ENCODE assay signal across 14 cellular contexts in the genomic region with DNA sequence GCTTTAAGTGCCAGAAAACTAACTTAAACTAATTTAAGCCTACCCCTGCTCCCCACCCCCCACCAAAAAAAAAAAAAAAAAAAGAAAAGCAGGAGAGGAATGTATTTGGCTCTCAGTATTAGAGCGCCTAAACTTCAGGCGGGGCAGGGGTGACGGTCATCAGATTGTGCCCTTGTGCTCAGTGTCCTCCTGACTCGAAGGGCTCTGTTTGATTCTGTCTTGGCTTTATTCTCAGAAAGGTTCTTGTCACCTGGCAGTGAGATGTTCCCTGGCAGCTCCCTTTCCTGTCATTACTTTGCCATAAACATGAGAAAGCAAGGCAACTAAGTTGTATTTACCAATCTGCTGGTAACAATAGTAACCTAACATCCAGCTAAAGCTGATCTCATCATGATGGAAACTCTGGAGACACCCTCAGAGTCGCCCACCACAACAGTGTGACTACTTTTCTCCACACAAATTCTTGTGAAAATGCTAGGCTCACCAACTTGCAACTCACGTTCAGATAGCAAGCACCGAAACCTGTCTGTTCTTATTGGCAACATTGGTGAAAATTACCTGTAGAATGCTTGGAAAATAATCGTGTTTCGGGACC. TPM values are rescaled to one million over a fixed set of nuclear protein-coding genes. Genes with fewer than 3 reads are reported as not detected.
DNase-seq lines count a peak whose midpoint lies in the region; ATAC-seq, FAIRE-seq and TF ChIP-seq lines count a peak whose summit lies in the region.
"Had no signal": no experiment of that assay in that cellular context is flagged by ENCODE, and none has a peak within 500 bp of the region (broad histone marks: within the 10 kb centered on the region; RNA-seq: fewer than 3 reads in every experiment).

No MANE protein-coding gene starts in this region.

- no peak overlapping the region for H4K91ac ChIP-seq in H1 (replicated peaks; ENCODE audit: insufficient read length, low read length)

- H3K27ac Mint-ChIP-seq in GM23338: no peak overlapping the region
- no peak overlapping the region for H3K27ac Mint-ChIP-seq in T-helper 2 cell treated with Interferon-gamma antibody and Interleukin-4, amounts not matched to agents 5 μg/mL and 100 μg/mL, for 36 hours

- CTCF ChIA-PET in H1 (lab: Charles Lee; ENCODE audit: partially characterized antibody): interaction anchor here (1.3 to 1.7 kb wide), 3 partner anchors 14 to 103 kb away, joined by 3 to 6 read pairs (median 4); no protein-coding TSS in a partner anchor
- CTCF ChIA-PET in SK-N-SH (lab: Yijun Ruan, JAX): no interaction called here

- H3K4ac ChIP-seq in H1 (replicated peaks; ENCODE audit: insufficient read length, low read depth, low read length): no peak overlapping the region

- H2BK120ac ChIP-seq in H1 (replicated peaks; ENCODE audit: low read depth, low read length): no peak overlapping the region

- no peak for TF ChIP-seq EP300 in H1 (IDR thresholded peaks at IDR 0.05; ENCODE audit: borderline replicate concordance in 1 of 2, low read depth in 2 of 2, low read length in 2 of 2)
- TF ChIP-seq EP300 in SK-N-SH (IDR thresholded peaks at IDR 0.05; ENCODE audit: borderline replicate concordance in 1 of 2, low read depth in 1 of 2, low read length in 1 of 2): no peak

- no peaks in the 10 kb centered on the region for H3K9me3 Mint-ChIP-seq in GM23338
- peaks cover 2% of the 10 kb centered on the region for H3K9me3 Mint-ChIP-seq in T-helper 2 cell treated with Interferon-gamma antibody and Interleukin-4, amounts not matched to agents 5 μg/mL and 100 μg/mL, for 36 hours

- POLR2A ChIA-PET in H1 (lab: Charles Lee; ENCODE audit: partially characterized antibody): interaction anchor here (1.6 to 2.3 kb wide), 2 partner anchors 9 to 15 kb away, joined by 4 to 9 read pairs; no protein-coding TSS in a partner anchor
- POLR2A ChIA-PET in SK-N-SH (lab: Yijun Ruan, JAX): no interaction called here

- no peak for TF ChIP-seq POLR2A in H1 (IDR thresholded peaks at IDR 0.05; ENCODE audit: control extremely low read depth in 1 of 2, low read depth in 2 of 2, low read length in 2 of 2)

- no peaks in the 10 kb centered on the region for H3K79me2 ChIP-seq in GM23338 (replicated peaks; ENCODE audit: insufficient read depth)
- H3K79me2 ChIP-seq in H1 (ENCODE audit: control insufficient read depth in 1 of 2, insufficient read depth in 2 of 2, low read length in 2 of 2): no peaks in the 10 kb centered on the region
- H3K79me2 ChIP-seq in SK-N-SH (ENCODE audit: insufficient read depth): no peaks in the 10 kb centered on the region

- H3K56ac ChIP-seq in H1 (replicated peaks; ENCODE audit: insufficient read length, low read depth, low read length): no peak overlapping the region

- H3K9me2 ChIP-seq in GM23338 (ENCODE audit: insufficient read depth) (no peaks in the 10 kb centered on the region), SK-N-SH (no peaks in the 10 kb centered on the region)

- H3K36me3 ChIP-seq in GM23338 (ENCODE audit: insufficient read depth): no peaks in the 10 kb centered on the region
- H3K36me3 ChIP-seq in H1 (ENCODE audit: control insufficient read depth in 2 of 4, insufficient read depth in 4 of 4, low read length in 3 of 4): no peaks in the 10 kb centered on the region
- no peaks in the 10 kb centered on the region for H3K36me3 ChIP-seq in SK-N-SH (replicated peaks in 1 of 2; ENCODE audit: control insufficient read depth in 1 of 2, insufficient read depth in 2 of 2, low read length in 1 of 2)

- 0 out of 2 replicates have a peak overlapping the region, but pooled peaks have one; percentile 55 for H2BK12ac ChIP-seq in H1 (ENCODE audit: low read depth, low read length)

- H3K27me3 Mint-ChIP-seq in GM23338 (ENCODE audit: insufficient read depth, low read depth, poor library complexity): peaks cover 6% of the 10 kb centered on the region
- H3K27me3 Mint-ChIP-seq in T-helper 2 cell treated with Interferon-gamma antibody and Interleukin-4, amounts not matched to agents 5 μg/mL and 100 μg/mL, for 36 hours (ENCODE audit: low read depth): no peaks in the 10 kb centered on the region

- peak overlapping the region; percentile 75 for H2AFZ ChIP-seq in GM23338
- H2AFZ ChIP-seq in H1 (ENCODE audit: low read length): peak overlapping the region; percentile 69
- H2AFZ ChIP-seq in SK-N-SH (ENCODE audit: low read depth): no peak overlapping the region

- peak overlapping the region; percentile 64; the same call in 1 of the 2 replicates for H3K18ac ChIP-seq in H1 (ENCODE audit: extremely low read depth, low read length)

- no peak overlapping the region for H3K14ac ChIP-seq in H1 (ENCODE audit: insufficient read length)

- no peak overlapping the region for H4K5ac ChIP-seq in H1 (ENCODE audit: insufficient read length, low read depth, low read length)

- H3K9me3 ChIP-seq in H1 (ENCODE audit: insufficient read depth in 2 of 2, low read depth in 1 of 2, low read length in 1 of 2) (no peaks in the 10 kb centered on the region), SK-N-SH (no peaks in the 10 kb centered on the region)

- H2BK20ac ChIP-seq in H1 (ENCODE audit: low read length): no peak overlapping the region

- H3K9ac ChIP-seq in H1 (replicated peaks in 1 of 4; ENCODE audit: extremely low read depth in 1 of 4, low read depth in 3 of 4, low read length in 3 of 4) (no peak overlapping the region; a peak in 1 of 7 replicates), SK-N-SH (no peak overlapping the region)

- no peak overlapping the region for H3K4me3 ChIP-seq in GM23338
- H3K4me3 ChIP-seq in H1 (ENCODE audit: extremely low read depth in 1 of 4, insufficient read depth in 2 of 4, low read depth in 3 of 4, low read length in 4 of 4): no peak overlapping the region
- H3K4me3 ChIP-seq in SK-N-SH (ENCODE audit: low read depth in 2 of 2, low read length in 1 of 2): no peak overlapping the region
- H3K4me3 ChIP-seq: SK-N-MC had no signal

- H3K4me1 Mint-ChIP-seq in GM23338: peaks cover 21% of the 10 kb centered on the region
- H3K4me1 Mint-ChIP-seq in T-helper 2 cell treated with Interferon-gamma antibody and Interleukin-4, amounts not matched to agents 5 μg/mL and 100 μg/mL, for 36 hours (ENCODE audit: low read depth): peaks cover 21% of the 10 kb centered on the region

- no peak overlapping the region for H2BK15ac ChIP-seq in H1 (ENCODE audit: low read length)

- no peak overlapping the region for H3K4me3 Mint-ChIP-seq in GM23338
- H3K4me3 Mint-ChIP-seq in T-helper 2 cell treated with Interferon-gamma antibody and Interleukin-4, amounts not matched to agents 5 μg/mL and 100 μg/mL, for 36 hours: no peak overlapping the region

- TF ChIP-seq RAD21 in H1 (IDR thresholded peaks at IDR 0.05 in 1 of 2, conservative IDR thresholded peaks at IDR 0.05 in 1 of 2; ENCODE audit: low read depth in 2 of 2, low read length in 2 of 2): no peak
- no peak for TF ChIP-seq RAD21 in SK-N-SH (IDR thresholded peaks at IDR 0.05; ENCODE audit: low read length)

- H3K23me2 ChIP-seq in H1 (ENCODE audit: low read depth, low read length): no peaks in the 10 kb centered on the region

- no peak overlapping the region for H2BK5ac ChIP-seq in H1 (ENCODE audit: low read depth, low read length)

- H3K23ac ChIP-seq in H1 (ENCODE audit: insufficient read length): no peak overlapping the region

- no peaks in the 10 kb centered on the region for H3F3A ChIP-seq in GM23338 (replicated peaks; ENCODE audit: low read depth)
- H3F3A ChIP-seq in SK-N-SH (replicated peaks; ENCODE audit: insufficient read depth): no peaks in the 10 kb centered on the region

- peaks cover 9% of the 10 kb centered on the region; the same call in 1 of the 2 replicates for H3K4me1 ChIP-seq in GM23338 (ENCODE audit: insufficient read depth)
- H3K4me1 ChIP-seq in H1 (replicated peaks in 1 of 4; ENCODE audit: control insufficient read depth in 3 of 4, insufficient read depth in 4 of 4, low read length in 3 of 4): peaks cover 0 to 9% (median 3%) of the 10 kb centered on the region in 4 experiments; a peak in 3 of 7 replicates
- H3K4me1 ChIP-seq in SK-N-SH (ENCODE audit: control insufficient read depth in 1 of 2, insufficient read depth in 2 of 2, low read depth in 1 of 2, low read length in 1 of 2): no peaks in the 10 kb centered on the region

- WGBS in H1 (ENCODE audit: extremely low coverage in 1 of 2, insufficient coverage in 1 of 2, insufficient read length in 1 of 2, insufficient replicate concordance in 2 of 2, low coverage in 1 of 2, low lambda C conversion rate in 2 of 2, missing lambda C conversion rate in 1 of 2), 2 experiments: 74% methylated on average over 6 of the region's 9 CpGs; no CpG with 5 or more reads in 1 of the 2 experiments
- WGBS in SK-N-SH (ENCODE audit: low lambda C conversion rate): 84% methylated on average over 9 of the region's 9 CpGs

- H3K79me1 ChIP-seq in H1 (ENCODE audit: low read depth, low read length): no peaks in the 10 kb centered on the region

- H3K36me3 Mint-ChIP-seq in GM23338 (ENCODE audit: low read depth): no peaks in the 10 kb centered on the region
- no peaks in the 10 kb centered on the region for H3K36me3 Mint-ChIP-seq in T-helper 2 cell treated with Interferon-gamma antibody and Interleukin-4, amounts not matched to agents 5 μg/mL and 100 μg/mL, for 36 hours (ENCODE audit: low read depth)

- H4K20me1 ChIP-seq in GM23338 (replicated peaks; ENCODE audit: insufficient read depth) (no peaks in the 10 kb centered on the region), H1 (replicated peaks in 1 of 2; ENCODE audit: control insufficient read depth in 1 of 2, insufficient read depth in 2 of 2, low read length in 2 of 2) (no peaks in the 10 kb centered on the region), SK-N-SH (ENCODE audit: insufficient read depth) (no peaks in the 10 kb centered on the region)

- H3K27ac ChIP-seq in GM23338 (ENCODE audit: low read depth): no peak overlapping the region
- no peak overlapping the region for H3K27ac ChIP-seq in H1 (ENCODE audit: low read depth, low read length)
- no peak overlapping the region for H3K27ac ChIP-seq in SK-N-SH (ENCODE audit: low read depth in 2 of 2, low read length in 1 of 2)
- H3K27ac ChIP-seq: C4-2B, SK-N-MC had no signal

- no peak overlapping the region for H2AK5ac ChIP-seq in H1 (ENCODE audit: low read depth, low read length)

- H4K8ac ChIP-seq in H1 (ENCODE audit: extremely low read depth, insufficient read depth, low read length): no peak overlapping the region

- DNase-seq in GM23338 (ENCODE audit: low spot score) (peak; percentile 30), H1 (ENCODE audit: low read depth in 1 of 2, low spot score in 2 of 2) (no peak), SK-N-SH (no peak), amniotic stem cell (lab: John Stamatoyannopoulos, UW) (no peak)
- DNase-seq in T-helper 2 cell treated with Interferon-gamma antibody and Interleukin-4, amounts not matched to agents 5 μg/mL and 100 μg/mL, for 36 hours (ENCODE audit: low spot score): peak; percentile 71
- DNase-seq in stimulated activated CD4-positive, alpha-beta T cell treated with anti-CD3 and anti-CD28 coated beads, Interleukin-15, amount 100 ng/mL, for 48 hours (ENCODE audit: low read depth in 2 of 2): peak; percentile 39 to 54
- DNase-seq: NCI-H1436, NCI-H774 had no signal

- TF ChIP-seq CTCF in GM23338 (conservative IDR thresholded peaks at IDR 0.05; ENCODE audit: low read depth in 2 of 2) (no peak), H1 (IDR thresholded peaks at IDR 0.05; ENCODE audit: control extremely low read depth in 1 of 3, insufficient read depth in 1 of 3, low read depth in 1 of 3, low read length in 3 of 3) (no peak), SK-N-SH (IDR thresholded peaks at IDR 0.05) (no peak)

- FAIRE-seq in H1 (lab: Jason Lieb, UNC): no peak
- FAIRE-seq: bronchial epithelial cell, G401.6 had no signal

- H3K4me2 ChIP-seq in GM23338: 0 out of 2 replicates have a peak overlapping the region, but pooled peaks have one; percentile 9
- H3K4me2 ChIP-seq in H1 (ENCODE audit: insufficient read depth in 1 of 2, low read depth in 2 of 2, low read length in 2 of 2): no peak overlapping the region
- no peak overlapping the region for H3K4me2 ChIP-seq in SK-N-SH

- H3K27me3 ChIP-seq in GM23338 (ENCODE audit: insufficient read depth) (no peaks in the 10 kb centered on the region), H1 (replicated peaks in 1 of 4; ENCODE audit: control insufficient read depth in 3 of 4, extremely low read depth in 1 of 4, insufficient read depth in 3 of 4, low read length in 3 of 4) (no peaks in the 10 kb centered on the region), SK-N-SH (ENCODE audit: insufficient read depth) (no peaks in the 10 kb centered on the region)

- ATAC-seq in GM23338 (peak; percentile 35), GM21447 (IDR thresholded peaks at IDR 0.05; ENCODE audit: unreplicated experiment) (no peak), HG03045 (IDR thresholded peaks at IDR 0.05; ENCODE audit: unreplicated experiment) (no peak)

RNA-seq across cellular contexts. Expression of a gene that starts 39.0 kb away (rescaled TPM):
- total RNA-seq in GM23338 (2014; rRNA removed; shearing (Covaris generic)): 114 and 119 TPM in 2 replicates
- 74.9 and 86.8 TPM in 2 replicates for polyA plus RNA-seq in GM23338 (2016; fragmentation: Nextera tagmentation; extraction: Ambion mirVana)
- 151 and 157 TPM in 2 replicates for total RNA-seq in H1 (2021; fragmentation: NEBNext Ultra II Directional; extraction: Animal tissue kit (Norgen Biotek cat#: 25700))
- polyA plus RNA-seq in H1 (2011; rRNA removed): 65.6 and 88.2 TPM in 2 replicates
- polyA plus RNA-seq in H1 (2011; cell fraction: cytosol; rRNA removed): 64.7 TPM
- polyA plus RNA-seq in H1 (2011; cell fraction: nucleus; rRNA removed): 126 TPM
- 83.6 to 122 TPM (median 104 TPM) in 4 replicates for polyA plus RNA-seq in H1 (2012, experiment 1 of 2)
- polyA plus RNA-seq in H1 (2012, experiment 2 of 2): 3.8 TPM
- 50.7 TPM for polyA plus RNA-seq in H1 (2013, experiment 1 of 2)
- polyA plus RNA-seq in H1 (2013, experiment 2 of 2): 43.2 TPM
- polyA minus RNA-seq in H1 (2011; rRNA and poly(A)+ RNA removed): 308 and 326 TPM in 2 replicates
- polyA minus RNA-seq in H1 (2011; cell fraction: cytosol; rRNA and poly(A)+ RNA removed): 269 TPM
- 226 TPM for polyA minus RNA-seq in H1 (2011; cell fraction: nucleus; rRNA and poly(A)+ RNA removed)
- 28.8 and 30.5 TPM in 2 replicates for polyA plus RNA-seq in SK-N-SH (2012; rRNA removed)
- polyA plus RNA-seq in SK-N-SH (2012; cell fraction: cytosol; rRNA removed): 17.4 and 26.0 TPM in 2 replicates
- 43.2 and 69.2 TPM in 2 replicates for polyA plus RNA-seq in SK-N-SH (2012; cell fraction: nucleus; rRNA removed)

RNA-seq across cellular contexts. Expression of a gene that starts 50.1 kb away (rescaled TPM):
- 0.94 and 2.1 TPM in 2 replicates for total RNA-seq in GM23338 (2014; rRNA removed; shearing (Covaris generic))
- polyA plus RNA-seq in GM23338 (2016; fragmentation: Nextera tagmentation; extraction: Ambion mirVana): 1.2 and 2.6 TPM in 2 replicates
- total RNA-seq in H1 (2021; fragmentation: NEBNext Ultra II Directional; extraction: Animal tissue kit (Norgen Biotek cat#: 25700)): not detected in 2 replicates
- 1.4 and 1.5 TPM in 2 replicates for polyA plus RNA-seq in H1 (2011; rRNA removed)
- polyA plus RNA-seq in H1 (2011; cell fraction: cytosol; rRNA removed): 1.1 TPM
- polyA plus RNA-seq in H1 (2011; cell fraction: nucleus; rRNA removed): 1.2 TPM
- 0.67 to 1.2 TPM (median 1.0 TPM) in 3 of 4 replicates, not detected in the other for polyA plus RNA-seq in H1 (2012, experiment 1 of 2)
- 0.98 TPM for polyA plus RNA-seq in H1 (2012, experiment 2 of 2)
- polyA plus RNA-seq in H1 (2013, experiment 1 of 2): 0.12 TPM
- polyA plus RNA-seq in H1 (2013, experiment 2 of 2): 0.29 TPM
- polyA minus RNA-seq in H1 (2011; rRNA and poly(A)+ RNA removed): 0.25 and 1.1 TPM in 2 replicates
- not detected for polyA minus RNA-seq in H1 (2011; cell fraction: cytosol; rRNA and poly(A)+ RNA removed)
- not detected for polyA minus RNA-seq in H1 (2011; cell fraction: nucleus; rRNA and poly(A)+ RNA removed)
- 0.07 TPM in 1 of 2 replicates, not detected in the other for polyA plus RNA-seq in SK-N-SH (2012; rRNA removed)
- polyA plus RNA-seq in SK-N-SH (2012; cell fraction: cytosol; rRNA removed): 0.09 and 0.13 TPM in 2 replicates
- polyA plus RNA-seq in SK-N-SH (2012; cell fraction: nucleus; rRNA removed): not detected in 2 replicates

Comparison
In these comparisons a context has a peak if more than half of its experiments do, and no peak if none do; other contexts are left out.
1. DNase-seq: peak in GM23338 (single experiment), T-helper 2 cell treated with Interferon-gamma antibody and Interleukin-4, amounts not matched to agents 5 μg/mL and 100 μg/mL, for 36 hours (single experiment) and stimulated activated CD4-positive, alpha-beta T cell treated with anti-CD3 and anti-CD28 coated beads, Interleukin-15, amount 100 ng/mL, for 48 hours (2 of 2); none in H1 (0 of 2), SK-N-SH (single experiment) and amniotic stem cell (single experiment).